35 cellular contexts compared by ENCODE assay signal in the genomic region with DNA sequence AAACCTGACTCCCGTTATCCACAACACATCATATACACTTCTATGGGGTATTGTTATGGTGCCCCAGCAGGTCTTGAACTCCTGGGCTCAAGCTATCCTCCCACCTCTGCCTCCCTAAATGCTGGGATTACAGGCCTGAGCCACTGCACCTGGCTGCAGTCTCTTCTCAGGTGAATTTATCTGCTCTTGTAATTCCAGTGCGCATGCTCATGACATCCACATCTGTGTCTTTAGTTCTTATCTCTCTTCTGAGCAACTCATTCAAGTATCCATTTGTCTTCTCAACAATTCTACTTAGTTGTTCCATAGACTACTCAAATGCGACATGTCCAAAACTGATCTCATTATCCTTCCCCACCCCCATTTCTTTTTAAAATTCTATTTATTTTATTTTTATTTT. TPM values are rescaled to one million over a fixed set of nuclear protein-coding genes. Genes with fewer than 3 reads are reported as not detected.
"Had no signal": no experiment of that assay in that cellular context is flagged by ENCODE, and none has a peak within 500 bp of the region (broad histone marks: within the 10 kb centered on the region; RNA-seq: fewer than 3 reads in every experiment).

No MANE protein-coding gene starts in this region.

- FAIRE-seq: endometrium, endothelial cell of umbilical vein, frontal cortex had no signal

- ATAC-seq: activated CD4-positive, CD25-positive, alpha-beta regulatory T cell treated with anti-CD3 and anti-CD28 coated beads, Interleukin-2, amount 50 U/mL, for 24 hours; activated CD8-positive, alpha-beta T cell treated with anti-CD3 and anti-CD28 coated beads for 36 hours; activated naive CD4-positive, alpha-beta T cell treated with anti-CD3 and anti-CD28 coated beads, Interleukin-2, amount 50 U/mL, for 72 hours; activated T-cell treated with anti-CD3 and anti-CD28 coated beads, Interleukin-2, amount 50 U/mL, for 4 hours; activated T-helper 17 cell treated with anti-CD3 and anti-CD28 coated beads, Interleukin-2, amount 50 U/mL, for 72 hours; T-helper 17 cell had no signal

- H3K4me3 Mint-ChIP-seq: activated B cell treated with CpG ODN at 0.5 μM for 24 hours; activated CD8-positive, alpha-beta T cell treated with anti-CD3 and anti-CD28 coated beads for 36 hours; activated naive CD4-positive, alpha-beta T cell treated with anti-CD3 and anti-CD28 coated beads, Interleukin-2, amount 10 ng/mL, durations not matched to agents 7 days and 5 days; activated naive CD8-positive, alpha-beta T cell treated with anti-CD3 and anti-CD28 coated beads, Interleukin-2, amount 10 ng/mL, durations not matched to agents 7 days and 5 days; activated T-cell treated with anti-CD3 and anti-CD28 coated beads, Interleukin-2, amount 50 U/mL, for 4 hours; activated T-helper 17 cell treated with anti-CD3 and anti-CD28 coated beads, Interleukin-2, amount 50 U/mL, for 72 hours; brain; T-helper 17 cell; T-helper 2 cell treated with Interferon-gamma antibody and Interleukin-4, amounts not matched to agents 5 μg/mL and 100 μg/mL, for 36 hours had no signal

- H3K27ac Mint-ChIP-seq: activated B cell treated with CpG ODN at 0.5 μM for 24 hours; activated CD8-positive, alpha-beta T cell treated with anti-CD3 and anti-CD28 coated beads for 36 hours; activated naive CD4-positive, alpha-beta T cell treated with anti-CD3 and anti-CD28 coated beads, Interleukin-2, amount 10 ng/mL, durations not matched to agents 7 days and 5 days; activated naive CD4-positive, alpha-beta T cell treated with anti-CD3 and anti-CD28 coated beads, Interleukin-2, amount 50 U/mL, for 72 hours; activated naive CD8-positive, alpha-beta T cell treated with anti-CD3 and anti-CD28 coated beads, Interleukin-2, amount 10 ng/mL, durations not matched to agents 7 days and 5 days; activated T-helper 17 cell treated with anti-CD3 and anti-CD28 coated beads, Interleukin-2, amount 50 U/mL, for 72 hours; brain; T-helper 17 cell; T-helper 2 cell treated with Interferon-gamma antibody and Interleukin-4, amounts not matched to agents 5 μg/mL and 100 μg/mL, for 36 hours had no signal

- H3K27ac ChIP-seq: ascending aorta, breast epithelium, cardiac muscle cell, colonic mucosa, epithelial cell of prostate, esophagus squamous epithelium, WERI-Rb-1 had no signal

- DNase-seq: activated B cell treated with CpG ODN at 0.5 μM for 24 hours; activated CD4-positive, alpha-beta T cell treated with anti-CD3 and anti-CD28 coated beads for 48 hours; activated CD4-positive, alpha-beta T cell treated with anti-CD3 and anti-CD28 coated beads, Interleukin-2, amount 50 U/mL, for 1 hour; activated CD4-positive, alpha-beta T cell treated with anti-CD3 and anti-CD28 coated beads, Interleukin-2, amount 50 U/mL, for 48 hours; activated CD8-positive, alpha-beta memory T cell treated with anti-CD3 and anti-CD28 coated beads for 24 hours; activated CD8-positive, alpha-beta T cell treated with anti-CD3 and anti-CD28 coated beads for 36 hours; activated gamma-delta T cell; activated naive CD4-positive, alpha-beta T cell; activated naive CD4-positive, alpha-beta T cell treated with anti-CD3 and anti-CD28 coated beads, Interleukin-2, amount 10 ng/mL, durations not matched to agents 7 days and 5 days; activated naive CD8-positive, alpha-beta T cell treated with anti-CD3 and anti-CD28 coated beads, Interleukin-2, amount 10 ng/mL, durations not matched to agents 7 days and 5 days; activated T-cell treated with anti-CD3 and anti-CD28 coated beads, Interleukin-2, amount 50 U/mL, for 4 hours; central memory CD4-positive, alpha-beta T cell; cerebellar nuclear complex; colonic mucosa; effector CD8-positive, alpha-beta T cell; esophagus squamous epithelium; head of caudate nucleus; T-helper 17 cell; T1000; WERI-Rb-1 had no signal

- H3K36me3 Mint-ChIP-seq: activated naive CD4-positive, alpha-beta T cell treated with anti-CD3 and anti-CD28 coated beads, Interleukin-2, amount 10 ng/mL, durations not matched to agents 7 days and 5 days; activated naive CD4-positive, alpha-beta T cell treated with anti-CD3 and anti-CD28 coated beads, Interleukin-2, amount 50 U/mL, for 72 hours; activated naive CD8-positive, alpha-beta T cell treated with anti-CD3 and anti-CD28 coated beads, Interleukin-2, amount 10 ng/mL, durations not matched to agents 7 days and 5 days; brain had no signal

- H3K9me3 Mint-ChIP-seq: activated B cell treated with CpG ODN at 0.5 μM for 24 hours; activated CD8-positive, alpha-beta T cell treated with anti-CD3 and anti-CD28 coated beads for 36 hours; activated naive CD4-positive, alpha-beta T cell treated with anti-CD3 and anti-CD28 coated beads, Interleukin-2, amount 10 ng/mL, durations not matched to agents 7 days and 5 days; activated naive CD8-positive, alpha-beta T cell treated with anti-CD3 and anti-CD28 coated beads, Interleukin-2, amount 10 ng/mL, durations not matched to agents 7 days and 5 days; activated T-cell treated with anti-CD3 and anti-CD28 coated beads, Interleukin-2, amount 50 U/mL, for 4 hours; activated T-helper 17 cell treated with anti-CD3 and anti-CD28 coated beads, Interleukin-2, amount 50 U/mL, for 72 hours; T-helper 2 cell treated with Interferon-gamma antibody and Interleukin-4, amounts not matched to agents 5 μg/mL and 100 μg/mL, for 36 hours had no signal

- H3K27me3 ChIP-seq: ascending aorta, cardiac muscle cell, colonic mucosa had no signal

- H3K36me3 ChIP-seq: ascending aorta, breast epithelium, cardiac muscle cell, colonic mucosa, esophagus squamous epithelium, WERI-Rb-1 had no signal

- H3K4me3 ChIP-seq: ascending aorta, breast epithelium, cardiac muscle cell, colonic mucosa, esophagus squamous epithelium had no signal

- H3K4me1 ChIP-seq: ascending aorta, breast epithelium, colonic mucosa, esophagus squamous epithelium had no signal

- H3K9me3 ChIP-seq: colonic mucosa had no signal

- H3K4me1 Mint-ChIP-seq: activated B cell treated with CpG ODN at 0.5 μM for 24 hours; activated naive CD4-positive, alpha-beta T cell treated with anti-CD3 and anti-CD28 coated beads, Interleukin-2, amount 10 ng/mL, durations not matched to agents 7 days and 5 days; activated naive CD8-positive, alpha-beta T cell treated with anti-CD3 and anti-CD28 coated beads, Interleukin-2, amount 10 ng/mL, durations not matched to agents 7 days and 5 days; activated T-helper 17 cell treated with anti-CD3 and anti-CD28 coated beads, Interleukin-2, amount 50 U/mL, for 72 hours; brain had no signal

- H3K27me3 Mint-ChIP-seq: activated naive CD4-positive, alpha-beta T cell treated with anti-CD3 and anti-CD28 coated beads, Interleukin-2, amount 10 ng/mL, durations not matched to agents 7 days and 5 days; T-helper 17 cell had no signal

RNA-seq across cellular contexts. Expression of a gene that starts 27.6 kb away (rescaled TPM):
- total RNA-seq: activated B cell treated with CpG ODN at 0.5 μM for 24 hours; activated CD8-positive, alpha-beta T cell treated with anti-CD3 and anti-CD28 coated beads for 36 hours; activated naive CD4-positive, alpha-beta T cell treated with anti-CD3 and anti-CD28 coated beads, Interleukin-2, amount 50 U/mL, for 72 hours; activated naive CD8-positive, alpha-beta T cell treated with anti-CD3 and anti-CD28 coated beads, Interleukin-2, amount 10 ng/mL, durations not matched to agents 7 days and 5 days; activated T-cell treated with anti-CD3 and anti-CD28 coated beads, Interleukin-2, amount 50 U/mL, for 4 hours; activated T-helper 17 cell treated with anti-CD3 and anti-CD28 coated beads, Interleukin-2, amount 50 U/mL, for 72 hours; ascending aorta; breast epithelium; cardiac muscle cell; colonic mucosa; dermis microvascular lymphatic vessel endothelial cell; endothelial cell of umbilical vein; esophagus squamous epithelium; fibroblast of lung; fibroblast of villous mesenchyme; frontal cortex had no signal
- polyA plus RNA-seq: endothelial cell of umbilical vein, fibroblast of lung had no signal
